ENCODE assay signal across 21 cellular contexts in genomic region chr14:61417890-61418455, GRCh38.
A peak's percentile ranks its signal among the peaks of the same experiment; 100 is the strongest.
DNase-seq lines count a peak whose midpoint lies in the region; ATAC-seq and TF ChIP-seq lines count a peak whose summit lies in the region.
"Had no signal": no experiment of that assay in that cellular context is flagged by ENCODE, and none has a peak within 500 bp of the region (broad histone marks: within the 10 kb centered on the region; RNA-seq: fewer than 3 reads in every experiment).

No MANE protein-coding gene starts in this region.

- no peak for TF ChIP-seq POLR2A in breast epithelium (IDR thresholded peaks at IDR 0.05)

- H3K27me3 ChIP-seq in DND-41 (ENCODE audit: insufficient read depth, low read length, poor library complexity): no peaks in the 10 kb centered on the region
- no peaks in the 10 kb centered on the region for H3K27me3 ChIP-seq in breast epithelium
- H3K27me3 ChIP-seq: hepatocyte had no signal

- no peaks in the 10 kb centered on the region for H3K9me3 Mint-ChIP-seq in activated T-cell treated with anti-CD3 and anti-CD28 coated beads, Interleukin-2, amount 50 U/mL, for 24 hours
- H3K9me3 Mint-ChIP-seq in progenitor cell of endocrine pancreas (ENCODE audit: low read depth): no peaks in the 10 kb centered on the region
- H3K9me3 Mint-ChIP-seq: activated naive CD4-positive, alpha-beta T cell treated with anti-CD3 and anti-CD28 coated beads, Interleukin-2, amount 50 U/mL, for 72 hours had no signal

- H3K36me3 ChIP-seq in DND-41 (ENCODE audit: insufficient read depth, low read length) (peaks cover 13% of the 10 kb centered on the region), breast epithelium (no peaks in the 10 kb centered on the region)

- H3K9ac ChIP-seq in DND-41 (ENCODE audit: low read depth, low read length): peak overlapping the region; percentile 47

- TF ChIP-seq CTCF in DND-41 (IDR thresholded peaks at IDR 0.05; ENCODE audit: borderline replicate concordance, extremely low read depth, low read length, poor library complexity, severe bottlenecking): no peak
- TF ChIP-seq CTCF in breast epithelium (IDR thresholded peaks at IDR 0.05): no peak
- no peak for TF ChIP-seq CTCF in progenitor cell of endocrine pancreas (IDR thresholded peaks at IDR 0.05; ENCODE audit: unreplicated experiment)

- peak overlapping the region; percentile 88 for H3K27ac Mint-ChIP-seq in activated T-cell treated with anti-CD3 and anti-CD28 coated beads, Interleukin-2, amount 50 U/mL, for 24 hours
- peak overlapping the region; percentile 2 for H3K27ac Mint-ChIP-seq in progenitor cell of endocrine pancreas

- peak overlapping the region; percentile 30 for H3K4me3 Mint-ChIP-seq in activated T-cell treated with anti-CD3 and anti-CD28 coated beads, Interleukin-2, amount 50 U/mL, for 24 hours
- no peak overlapping the region for H3K4me3 Mint-ChIP-seq in progenitor cell of endocrine pancreas (ENCODE audit: low read depth)

- ATAC-seq in DND-41 (ENCODE audit: insufficient read depth, low read depth) (no peak), GM19452 (IDR thresholded peaks at IDR 0.05; ENCODE audit: unreplicated experiment) (no peak)

- H3K4me1 Mint-ChIP-seq in activated T-cell treated with anti-CD3 and anti-CD28 coated beads, Interleukin-2, amount 50 U/mL, for 24 hours (ENCODE audit: low read depth): peaks cover 9% of the 10 kb centered on the region
- H3K4me1 Mint-ChIP-seq in progenitor cell of endocrine pancreas (ENCODE audit: low read depth): peaks cover 11% of the 10 kb centered on the region

- H3K4me3 ChIP-seq in DND-41 (ENCODE audit: low read depth in 1 of 2, low read length in 2 of 2) (no peak overlapping the region), breast epithelium (no peak overlapping the region)
- H3K4me3 ChIP-seq: hepatocyte, PC-9, SK-N-MC had no signal

- peak overlapping the region; percentile 53 for H3K4me2 ChIP-seq in DND-41 (ENCODE audit: insufficient read depth, low read length)
- H3K4me2 ChIP-seq: hepatocyte, PC-9 had no signal

- H3K9me3 ChIP-seq in DND-41 (ENCODE audit: insufficient read depth, low read length, severe bottlenecking): no peaks in the 10 kb centered on the region
- H3K9me3 ChIP-seq in breast epithelium: no peaks in the 10 kb centered on the region

- no peak for DNase-seq in activated T-cell treated with anti-CD3 and anti-CD28 coated beads, Interleukin-2, amount 50 U/mL, for 24 hours
- no peak for DNase-seq in activated T-cell treated with anti-CD3 and anti-CD28 coated beads, Interleukin-2, amount 50 U/mL, for 48 hours
- no peak for DNase-seq in DND-41
- no peak for DNase-seq in breast epithelium (ENCODE audit: low spot score in 2 of 2)
- no peak for DNase-seq in progenitor cell of endocrine pancreas (ENCODE audit: low spot score, unreplicated experiment)
- no peak for DNase-seq in stimulated activated CD4-positive, alpha-beta T cell treated with anti-CD3 and anti-CD28 coated beads, Interleukin-2, amount 100 ng/mL, for 24 hours
- no peak for DNase-seq in C1 segment of cervical spinal cord (lab: John Stamatoyannopoulos, UW)
- DNase-seq: activated CD8-positive, alpha-beta memory T cell treated with anti-CD3 and anti-CD28 coated beads for 24 hours; effector CD4-positive, alpha-beta T cell; H7; midbrain; NCI-H1417; NCI-H2171; NCI-H774; PC-9; retina; stimulated activated naive CD4-positive, alpha-beta T cell treated with Interleukin-2 at 50 U/mL for 16 hours had no signal

- intact Hi-C loops in breast epithelium (cut with DNase I; ENCODE audit: low total_unique reads): no loop called here

- H3K27me3 Mint-ChIP-seq in activated T-cell treated with anti-CD3 and anti-CD28 coated beads, Interleukin-2, amount 50 U/mL, for 24 hours: no peaks in the 10 kb centered on the region
- no peaks in the 10 kb centered on the region for H3K27me3 Mint-ChIP-seq in progenitor cell of endocrine pancreas

- H2AFZ ChIP-seq in DND-41 (ENCODE audit: low read depth, low read length): no peak overlapping the region
- H2AFZ ChIP-seq: hepatocyte, PC-9 had no signal

- no peaks in the 10 kb centered on the region; the same call in 1 of the 2 replicates for H4K20me1 ChIP-seq in DND-41 (ENCODE audit: insufficient read depth, low read length)

- H3K4me1 ChIP-seq in DND-41 (ENCODE audit: insufficient read depth, low read length) (peaks cover 77% of the 10 kb centered on the region), breast epithelium (no peaks in the 10 kb centered on the region)

- peaks cover 99% of the 10 kb centered on the region for H3K79me2 ChIP-seq in DND-41 (ENCODE audit: insufficient read depth, low read length)
- H3K79me2 ChIP-seq: hepatocyte had no signal

- H3K27ac ChIP-seq in DND-41 (ENCODE audit: low read length) (peak overlapping the region; percentile 90), breast epithelium (peak overlapping the region; percentile 60 to 70)
- H3K27ac ChIP-seq: hepatocyte, PC-9, SK-N-MC had no signal

- peaks cover 19% of the 10 kb centered on the region for H3K36me3 Mint-ChIP-seq in activated T-cell treated with anti-CD3 and anti-CD28 coated beads, Interleukin-2, amount 50 U/mL, for 24 hours (ENCODE audit: low read depth)
- H3K36me3 Mint-ChIP-seq in progenitor cell of endocrine pancreas (ENCODE audit: insufficient read depth): no peaks in the 10 kb centered on the region
